ENCODE assay signal across 17 cellular contexts in the genomic region with DNA sequence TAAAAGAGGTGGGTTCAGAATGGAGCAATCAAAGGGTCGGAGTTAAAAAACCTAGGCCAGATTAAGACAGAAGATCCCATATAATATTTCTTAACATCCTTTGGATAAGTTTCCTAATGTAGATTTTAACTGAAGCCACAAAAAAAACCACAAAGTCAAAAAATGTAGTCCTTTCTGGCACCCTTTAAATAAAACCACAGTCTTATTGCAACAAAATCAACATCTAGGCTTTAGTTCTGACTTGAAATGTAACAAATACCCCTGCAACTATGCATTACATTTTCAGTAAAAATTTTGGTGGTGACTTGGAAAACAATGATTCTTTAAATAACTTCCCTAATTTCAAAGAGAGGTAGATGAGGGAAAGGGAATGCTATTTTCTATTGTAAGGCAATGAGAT.
"Had no signal": no experiment of that assay in that cellular context is flagged by ENCODE, and none has a peak within 500 bp of the region (broad histone marks: within the 10 kb centered on the region; RNA-seq: fewer than 3 reads in every experiment).

No MANE protein-coding gene starts in this region.

- DNase-seq: activated CD4-positive, alpha-beta T cell treated with anti-CD3 and anti-CD28 coated beads, Interleukin-2, amount 10 ng/mL, durations not matched to agents 7 days and 5 days; activated CD4-positive, CD25-positive, alpha-beta regulatory T cell; activated naive CD4-positive, alpha-beta T cell treated with anti-CD3 and anti-CD28 coated beads, Interleukin-2, amount 10 ng/mL, durations not matched to agents 7 days and 5 days; activated T-cell treated with anti-CD3 and anti-CD28 coated beads for 4 hours; amniotic stem cell; dorsolateral prefrontal cortex; foreskin fibroblast; left colon; naive B cell; T-helper 17 cell had no signal

- FAIRE-seq: TTC549 had no signal

- H3K9me3 ChIP-seq: breast epithelium, right atrium auricular region, tibial nerve had no signal

- H3K36me3 ChIP-seq: breast epithelium, right atrium auricular region, tibial nerve had no signal

- H3K27ac Mint-ChIP-seq: activated CD4-positive, alpha-beta T cell treated with anti-CD3 and anti-CD28 coated beads, Interleukin-2, amount 10 ng/mL, durations not matched to agents 7 days and 5 days; activated naive CD4-positive, alpha-beta T cell treated with anti-CD3 and anti-CD28 coated beads, Interleukin-2, amount 10 ng/mL, durations not matched to agents 7 days and 5 days; activated T-helper 2 cell treated with anti-CD3 and anti-CD28 coated beads, Interferon-gamma antibody, Interleukin-2, Interleukin-4, amounts not matched to agents 10 μg/mL and 5 μg/mL and 100 μg/mL, durations not matched to agents 14 hours and 24 hours and 36 hours; naive B cell; stimulated activated memory B cell treated with anti-CD40 and anti-IgM and Interleukin-4, amounts not matched to agents 10 μg/mL and 1 μg/mL and 100 μg/mL, for 72 hours; T-helper 17 cell had no signal

- H3K4me3 Mint-ChIP-seq: activated CD4-positive, alpha-beta T cell treated with anti-CD3 and anti-CD28 coated beads, Interleukin-2, amount 10 ng/mL, durations not matched to agents 7 days and 5 days; activated naive CD4-positive, alpha-beta T cell treated with anti-CD3 and anti-CD28 coated beads, Interleukin-2, amount 10 ng/mL, durations not matched to agents 7 days and 5 days; naive B cell; stimulated activated memory B cell treated with anti-CD40 and anti-IgM and Interleukin-4, amounts not matched to agents 10 μg/mL and 1 μg/mL and 100 μg/mL, for 72 hours; T-helper 17 cell had no signal

- H3K4me3 ChIP-seq: breast epithelium, dorsolateral prefrontal cortex, lung, right atrium auricular region, tibial nerve had no signal

- H3K36me3 Mint-ChIP-seq: activated naive CD4-positive, alpha-beta T cell treated with anti-CD3 and anti-CD28 coated beads, Interleukin-2, amount 10 ng/mL, durations not matched to agents 7 days and 5 days; naive B cell; stimulated activated memory B cell treated with anti-CD40 and anti-IgM and Interleukin-4, amounts not matched to agents 10 μg/mL and 1 μg/mL and 100 μg/mL, for 72 hours had no signal

- H3K9me3 Mint-ChIP-seq: activated CD4-positive, alpha-beta T cell treated with anti-CD3 and anti-CD28 coated beads, Interleukin-2, amount 10 ng/mL, durations not matched to agents 7 days and 5 days; activated naive CD4-positive, alpha-beta T cell treated with anti-CD3 and anti-CD28 coated beads, Interleukin-2, amount 10 ng/mL, durations not matched to agents 7 days and 5 days; activated T-helper 2 cell treated with anti-CD3 and anti-CD28 coated beads, Interferon-gamma antibody, Interleukin-2, Interleukin-4, amounts not matched to agents 10 μg/mL and 5 μg/mL and 100 μg/mL, durations not matched to agents 14 hours and 24 hours and 36 hours; stimulated activated memory B cell treated with anti-CD40 and anti-IgM and Interleukin-4, amounts not matched to agents 10 μg/mL and 1 μg/mL and 100 μg/mL, for 72 hours had no signal

- H3K27me3 ChIP-seq: breast epithelium, dorsolateral prefrontal cortex, right atrium auricular region, tibial nerve had no signal

- H3K4me1 Mint-ChIP-seq: activated CD4-positive, alpha-beta T cell treated with anti-CD3 and anti-CD28 coated beads, Interleukin-2, amount 10 ng/mL, durations not matched to agents 7 days and 5 days; activated naive CD4-positive, alpha-beta T cell treated with anti-CD3 and anti-CD28 coated beads, Interleukin-2, amount 10 ng/mL, durations not matched to agents 7 days and 5 days; naive B cell; stimulated activated memory B cell treated with anti-CD40 and anti-IgM and Interleukin-4, amounts not matched to agents 10 μg/mL and 1 μg/mL and 100 μg/mL, for 72 hours; T-helper 17 cell had no signal

- H3K27ac ChIP-seq: breast epithelium, dorsolateral prefrontal cortex, right atrium auricular region, tibial nerve had no signal

- ATAC-seq: left colon; stimulated activated memory B cell treated with anti-CD40 and anti-IgM and Interleukin-4, amounts not matched to agents 10 μg/mL and 1 μg/mL and 100 μg/mL, for 72 hours; T-helper 17 cell had no signal

- H3K4me1 ChIP-seq: breast epithelium, right atrium auricular region, tibial nerve had no signal
